8 cellular contexts compared by ENCODE assay signal in genomic region chr9:20683351-20684034, GRCh38. TPM values are rescaled to one million over a fixed set of nuclear protein-coding genes. Genes with fewer than 3 reads are reported as not detected.
DNase-seq lines count a peak whose midpoint lies in the region; ATAC-seq and TF ChIP-seq lines count a peak whose summit lies in the region.

No MANE protein-coding gene starts in this region.

- peak overlapping the region; percentile 85 to 98 (median 95) for H3K4me3 Mint-ChIP-seq in naive thymus-derived CD4-positive, alpha-beta T cell

- DNase-seq in G401 (ENCODE audit: low spot score): peak; percentile 72
- DNase-seq in HCT116 (ENCODE audit: low read depth, low spot score): peak; percentile 18
- DNase-seq in NCI-H2227 treated with DMSO at 0.1 percent for 48 hours (lab: John Stamatoyannopoulos, UW): peak; percentile 80
- DNase-seq in activated CD8-positive, alpha-beta memory T cell treated with anti-CD3 and anti-CD28 coated beads, Interleukin-2, amount 50 U/mL, for 48 hours: peak; percentile 57
- peak; percentile 82 to 83 for DNase-seq in erythroblast (lab: John Stamatoyannopoulos, UW)
- DNase-seq in naive thymus-derived CD4-positive, alpha-beta T cell: peak in 6 of 9 donors; percentile 10 to 76 (median 30)
- peak in 13 of 49 donors; percentile 3 to 57 (median 24) for DNase-seq in substantia nigra (lab: John Stamatoyannopoulos, UW)
- no peak for DNase-seq in DMS114 treated with DMSO at 0.1 percent for 48 hours (lab: John Stamatoyannopoulos, UW; ENCODE audit: unreplicated experiment)

- CTCF ChIA-PET in HCT116 (lab: Charles Lee): no interaction called here
- CTCF ChIA-PET in naive thymus-derived CD4-positive, alpha-beta T cell (lab: Charles Lee): interaction anchor here (0.9 to 1.0 kb wide), 3 partner anchors 13 to 314 kb away, joined by 3 to 4 read pairs (median 3); partner anchors contain the start of gene MLLT3

- peak overlapping the region; percentile 90 for H3K9ac ChIP-seq in HCT116 (ENCODE audit: low read length)

- H3K27ac ChIP-seq in HCT116 (ENCODE audit: low read depth, low read length): peak overlapping the region; percentile 8; the same call in 1 of the 2 replicates
- peak overlapping the region; percentile 52 for H3K27ac ChIP-seq in naive thymus-derived CD4-positive, alpha-beta T cell (ENCODE audit: low read depth, low read length)
- peak overlapping the region; percentile 17 for H3K27ac ChIP-seq in substantia nigra (ENCODE audit: low read depth, low read length, poor library complexity, severe bottlenecking)

- H3K27me3 Mint-ChIP-seq in naive thymus-derived CD4-positive, alpha-beta T cell: no peaks in the 10 kb centered on the region

- H3K9me3 Mint-ChIP-seq in naive thymus-derived CD4-positive, alpha-beta T cell: no peaks in the 10 kb centered on the region

- H3K36me3 ChIP-seq in HCT116 (ENCODE audit: control insufficient read depth in 1 of 2, insufficient read depth in 2 of 2, low read length in 2 of 2): no peaks in the 10 kb centered on the region
- H3K36me3 ChIP-seq in naive thymus-derived CD4-positive, alpha-beta T cell (ENCODE audit: control insufficient read depth in 2 of 3, insufficient read depth in 3 of 3, low read length in 3 of 3): no peaks in the 10 kb centered on the region

- peak; percentile 2; the same call in 1 of the 2 replicates for ATAC-seq in HCT116
- peak; percentile 3 for ATAC-seq in naive thymus-derived CD4-positive, alpha-beta T cell

- H3K4me3 ChIP-seq in HCT116 (replicated peaks in 1 of 2; ENCODE audit: low read depth in 1 of 2, low read length in 2 of 2): peak overlapping the region; percentile 55 to 87
- H3K4me3 ChIP-seq in naive thymus-derived CD4-positive, alpha-beta T cell (ENCODE audit: low read length): peak overlapping the region; percentile 95

- peak overlapping the region; percentile 86 for H3K4me2 ChIP-seq in HCT116 (ENCODE audit: low read length)

- peaks cover 0 to 3% (median 0%) of the 10 kb centered on the region in 5 donors for H3K36me3 Mint-ChIP-seq in naive thymus-derived CD4-positive, alpha-beta T cell

- in situ Hi-C loops in G401 (cut with HindIII; ENCODE audit: low sequenced_read_pairs): no loop called here

- H4K20me1 ChIP-seq in HCT116 (ENCODE audit: insufficient read depth): no peaks in the 10 kb centered on the region

- H3K4me1 ChIP-seq in HCT116 (ENCODE audit: control insufficient read depth in 1 of 2, insufficient read depth in 2 of 2, low read length in 2 of 2): peaks cover 25 to 34% of the 10 kb centered on the region in 2 experiments
- H3K4me1 ChIP-seq in naive thymus-derived CD4-positive, alpha-beta T cell (ENCODE audit: control insufficient read depth in 2 of 2, insufficient read depth in 2 of 2, low read length in 2 of 2): peaks cover 0 to 6% of the 10 kb centered on the region in 2 donors

- H3K9me3 ChIP-seq in HCT116 (ENCODE audit: control insufficient read depth in 1 of 2, insufficient read depth in 1 of 2, low read depth in 1 of 2, low read length in 2 of 2): no peaks in the 10 kb centered on the region
- no peaks in the 10 kb centered on the region for H3K9me3 ChIP-seq in naive thymus-derived CD4-positive, alpha-beta T cell (ENCODE audit: control insufficient read depth in 2 of 3, low read length in 3 of 3)

- peak overlapping the region; percentile 69 for H2AFZ ChIP-seq in HCT116 (ENCODE audit: low read depth, low read length, poor library complexity, severe bottlenecking)

- RAD21 ChIA-PET in HCT116 (lab: Charles Lee; ENCODE audit: low non-redundant PET in 1 of 2, low total read pairs in 2 of 2, uncharacterized antibody in 2 of 2, unreplicated experiment in 2 of 2): interaction anchor here (0.7 to 1.0 kb wide), 2 partner anchors 25 to 651 kb away, joined by 3 read pairs; no protein-coding TSS in a partner anchor

- POLR2A ChIA-PET in HCT116 (lab: Charles Lee): interaction anchor here (1.0 to 1.9 kb wide), 12 partner anchors 8 to 105 kb away, joined by 3 to 12 read pairs (median 5); partner anchors contain the start of gene MLLT3
- POLR2A ChIA-PET in naive thymus-derived CD4-positive, alpha-beta T cell (lab: Charles Lee): interaction anchor here (0.6 to 2.8 kb wide), 15 partner anchors 10 to 481 kb away, joined by 3 to 31 read pairs (median 3); partner anchors contain the start of gene MLLT3

- TF ChIP-seq RAD21 in HCT116 (IDR thresholded peaks at IDR 0.05; ENCODE audit: low read depth): no peak

- peaks cover 42% of the 10 kb centered on the region for H3K79me2 ChIP-seq in HCT116 (ENCODE audit: insufficient read depth, low read length)

- peak overlapping the region; percentile 66 to 94 (median 80) for H3K27ac Mint-ChIP-seq in naive thymus-derived CD4-positive, alpha-beta T cell

- peaks cover 11 to 32% (median 29%) of the 10 kb centered on the region in 7 donors for H3K4me1 Mint-ChIP-seq in naive thymus-derived CD4-positive, alpha-beta T cell

- TF ChIP-seq POLR2A in HCT116 (IDR thresholded peaks at IDR 0.05; ENCODE audit: borderline replicate concordance, extremely low read depth, insufficient read depth, insufficient read length) (no peak), erythroblast (IDR thresholded peaks at IDR 0.05; ENCODE audit: low read length) (no peak)

- TSS peak; percentile 95 for BruUV-seq in HCT116 (replicated peaks; lab: Mats Ljungman, UMichigan)

- intact Hi-C loops in HCT116 (cut with micrococcal nuclease): loop anchor here (2.0 kb wide), 1 partner anchor 59 kb away; no protein-coding TSS in a partner anchor
- intact Hi-C loops in naive thymus-derived CD4-positive, alpha-beta T cell (cut with micrococcal nuclease): loop anchor here (1.0 to 5.0 kb wide), 16 partner anchors 25 to 1581 kb away; partner anchors contain the start of genes HACD4 (in 2 of the 2), HAUS6 (in 1 of the 2), MLLT3 (in 1 of the 2) and MTAP (in 1 of the 2)

- H3K9me2 ChIP-seq in HCT116 (ENCODE audit: insufficient read depth): no peaks in the 10 kb centered on the region

- TF ChIP-seq CTCF in HCT116 (IDR thresholded peaks at IDR 0.05 in 2 of 3, conservative IDR thresholded peaks at IDR 0.05 in 1 of 3; ENCODE audit: borderline replicate concordance in 1 of 3, insufficient read depth in 1 of 3, low read depth in 2 of 3, low read length in 2 of 3): no peak

- H3K27me3 ChIP-seq in HCT116 (ENCODE audit: insufficient read depth, low read length): no peaks in the 10 kb centered on the region
- H3K27me3 ChIP-seq in naive thymus-derived CD4-positive, alpha-beta T cell (ENCODE audit: control insufficient read depth in 2 of 2, insufficient read depth in 2 of 2, low read length in 2 of 2): no peaks in the 10 kb centered on the region

TF ChIP-seq in HCT116, 20 proteins besides CTCF, POLR2A, EP300 and RAD21:
- TF ChIP-seq CEBPB (IDR thresholded peaks at IDR 0.05; ENCODE audit: low read depth) (peak; percentile 59), ELF1 (IDR thresholded peaks at IDR 0.05; ENCODE audit: borderline replicate concordance, low read depth) (no peak), YY1 (IDR thresholded peaks at IDR 0.05; ENCODE audit: extremely low read depth, insufficient replicate concordance, low read depth, low read length) (no peak), MAX (IDR thresholded peaks at IDR 0.05) (0 out of 2 replicates have a peak, but pooled peaks have one; percentile 8), SP1 (IDR thresholded peaks at IDR 0.05; ENCODE audit: low read depth) (peak; percentile 24; the same call in 1 of the 2 replicates), SIN3A (IDR thresholded peaks at IDR 0.05; ENCODE audit: low read depth) (0 out of 2 replicates have a peak, but pooled peaks have one; percentile 3), SRF (IDR thresholded peaks at IDR 0.05; ENCODE audit: low read depth) (no peak)

RNA-seq across cellular contexts. Expression of gene FOCAD, which starts 0.6 kb away (rescaled TPM):
- total RNA-seq in G401 (2014; rRNA removed; shearing (Covaris generic)): 17.9 and 33.5 TPM in 2 replicates
- 40.7 TPM for total RNA-seq in HCT116 (2021; ENCODE audit: unreplicated experiment)
- polyA plus RNA-seq in HCT116 (2012): 21.6 and 21.7 TPM in 2 replicates
- total RNA-seq in naive thymus-derived CD4-positive, alpha-beta T cell: 10 to 100 TPM; 12.8 to 33.7 (median 22.3) TPM
- 10 to 100 TPM; 13.1 to 18.3 TPM for polyA plus RNA-seq in naive thymus-derived CD4-positive, alpha-beta T cell
